12 cellular contexts compared by ENCODE assay signal in the genomic region with DNA sequence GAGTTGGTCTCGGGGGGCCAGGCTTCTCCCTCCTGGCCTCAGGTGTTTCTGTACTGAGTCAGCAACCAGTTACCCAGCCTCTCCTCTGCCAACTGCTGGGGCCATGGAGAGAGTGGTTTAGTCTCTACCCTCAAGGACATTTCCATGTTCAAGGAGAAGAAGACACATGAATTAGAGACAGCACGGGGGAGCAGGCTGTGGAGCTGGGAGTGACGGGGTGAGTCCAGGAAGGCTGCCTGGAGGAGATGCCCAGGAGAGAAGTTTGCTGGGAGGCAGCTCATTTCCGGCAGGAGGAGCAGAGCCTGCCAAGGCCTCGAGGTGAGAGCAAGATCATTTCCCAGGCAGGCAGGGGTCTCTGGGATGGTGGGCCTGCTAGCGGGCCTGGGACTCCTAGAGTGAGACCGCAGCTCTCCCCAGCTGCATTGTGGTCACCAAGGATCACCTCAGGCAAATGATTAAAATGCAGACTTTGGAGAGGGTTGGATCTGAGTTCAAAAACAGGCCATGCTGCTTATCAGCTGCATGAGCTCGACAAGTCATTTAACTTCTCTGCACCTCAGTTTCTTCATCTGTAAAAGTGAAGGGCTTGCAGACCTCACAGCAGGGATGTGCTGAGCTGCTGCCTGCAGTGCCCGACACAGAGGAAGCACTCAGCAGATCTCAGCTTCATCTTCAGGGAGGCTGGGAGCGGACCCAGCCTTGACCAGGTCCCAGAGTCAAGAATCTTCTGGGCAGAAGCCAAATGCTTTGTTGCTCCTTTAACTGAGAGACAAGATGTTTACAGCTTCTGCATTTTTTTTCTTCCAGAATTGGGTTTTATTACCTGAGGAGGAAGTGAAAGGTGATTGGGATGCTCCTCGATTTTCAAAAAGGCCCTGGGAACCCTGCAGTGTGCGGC. TPM values are rescaled to one million over a fixed set of nuclear protein-coding genes. Genes with fewer than 3 reads are reported as not detected.
A peak's percentile ranks its signal among the peaks of the same experiment; 100 is the strongest.
DNase-seq lines count a peak whose midpoint lies in the region; ATAC-seq and TF ChIP-seq lines count a peak whose summit lies in the region.
"Had no signal": no experiment of that assay in that cellular context is flagged by ENCODE, and none has a peak within 500 bp of the region (broad histone marks: within the 10 kb centered on the region; RNA-seq: fewer than 3 reads in every experiment).

No MANE protein-coding gene starts in this region.

- DNase-seq in activated T-cell treated with anti-CD3 and anti-CD28 coated beads, Interleukin-2, amount 50 U/mL, for 4 hours = no peak
- no peak for DNase-seq in activated T-cell treated with anti-CD3 and anti-CD28 coated beads, Interleukin-2, amount 50 U/mL, for 1 hour
- DNase-seq in activated naive CD8-positive, alpha-beta T cell treated with anti-CD3 and anti-CD28 coated beads, Interleukin-2, amount 10 ng/mL, durations not matched to agents 7 days and 5 days = no peak
- DNase-seq in mesenchymal stem cell (no peak), omental fat pad (ENCODE audit: low spot score) (no peak), SK-N-DZ (ENCODE audit: low spot score) (no peak), NCI-H1092 treated with DMSO at 0.1 percent for 48 hours (lab: John Stamatoyannopoulos, UW) (no peak)
- DNase-seq: H9; kidney glomerular epithelial cell; stimulated activated CD4-positive, alpha-beta T cell treated with anti-CD3 and anti-CD28 coated beads, Interleukin-12 subunit alpha, Interleukin-12 subunit beta, amount 100 ng/mL, for 4 hours; upper lobe of left lung had no signal

- 60% methylated on average over 12 of the region's 12 CpGs for WGBS in mesenchymal stem cell

- H2BK12ac ChIP-seq in mesenchymal stem cell (ENCODE audit: low read length in 2 of 2) = peak overlapping the region; percentile 44 to 89

- peak overlapping the region; percentile 78 for H2BK120ac ChIP-seq in mesenchymal stem cell (ENCODE audit: low read depth, low read length)

- no peak overlapping the region for H2AFZ ChIP-seq in mesenchymal stem cell (ENCODE audit: low read depth, low read length)

- H3K79me1 ChIP-seq in mesenchymal stem cell (replicated peaks; ENCODE audit: low read length, poor library complexity, severe bottlenecking) = no peaks in the 10 kb centered on the region

- POLR2A ChIA-PET in activated naive CD8-positive, alpha-beta T cell treated with anti-CD3 and anti-CD28 coated beads, Interleukin-2, amount 10 ng/mL, durations not matched to agents 7 days and 5 days (lab: Charles Lee) = no interaction called here

- peaks cover 63 to 66% of the 10 kb centered on the region in 2 experiments for H3K36me3 ChIP-seq in mesenchymal stem cell (ENCODE audit: control insufficient read depth in 1 of 2, insufficient read depth in 2 of 2, low read depth in 1 of 2, low read length in 2 of 2)
- H3K36me3 ChIP-seq: upper lobe of left lung had no signal

- no peaks in the 10 kb centered on the region for H3K27me3 ChIP-seq in mesenchymal stem cell (ENCODE audit: control insufficient read depth in 1 of 2, insufficient read depth in 1 of 2, low read length in 2 of 2)
- H3K27me3 ChIP-seq: upper lobe of left lung had no signal

- no peak for TF ChIP-seq CTCF in omental fat pad (IDR thresholded peaks at IDR 0.05)

- H3K9me3 Mint-ChIP-seq in activated T-cell treated with anti-CD3 and anti-CD28 coated beads, Interleukin-2, amount 50 U/mL, for 4 hours = no peaks in the 10 kb centered on the region
- H3K9me3 Mint-ChIP-seq in activated naive CD8-positive, alpha-beta T cell treated with anti-CD3 and anti-CD28 coated beads, Interleukin-2, amount 10 ng/mL, durations not matched to agents 7 days and 5 days = no peaks in the 10 kb centered on the region
- H3K9me3 Mint-ChIP-seq: H9 had no signal

- peak overlapping the region; percentile 24 for H3K27ac Mint-ChIP-seq in activated naive CD8-positive, alpha-beta T cell treated with anti-CD3 and anti-CD28 coated beads, Interleukin-2, amount 10 ng/mL, durations not matched to agents 7 days and 5 days

- peak overlapping the region; percentile 4 for H3K9ac ChIP-seq in mesenchymal stem cell (ENCODE audit: low read length)

- H3K4me3 ChIP-seq in mesenchymal stem cell (ENCODE audit: insufficient read depth in 1 of 2, low read depth in 1 of 2, low read length in 2 of 2) = no peak overlapping the region

- no peak overlapping the region for H2BK5ac ChIP-seq in mesenchymal stem cell (ENCODE audit: low read depth, low read length, poor library complexity, severe bottlenecking)

- H3K23ac ChIP-seq in mesenchymal stem cell (ENCODE audit: low read length in 2 of 2) = peak overlapping the region in 1 of 2 experiments; percentile 46

- peaks cover 4% of the 10 kb centered on the region for H3K27me3 Mint-ChIP-seq in activated T-cell treated with anti-CD3 and anti-CD28 coated beads, Interleukin-2, amount 50 U/mL, for 4 hours (ENCODE audit: low read depth)
- peaks cover 2% of the 10 kb centered on the region for H3K27me3 Mint-ChIP-seq in activated naive CD8-positive, alpha-beta T cell treated with anti-CD3 and anti-CD28 coated beads, Interleukin-2, amount 10 ng/mL, durations not matched to agents 7 days and 5 days

- H3K14ac ChIP-seq in mesenchymal stem cell (ENCODE audit: low read length in 2 of 2) = peak overlapping the region in 1 of 2 experiments; percentile 69

- H2BK15ac ChIP-seq in mesenchymal stem cell (ENCODE audit: low read depth, poor library complexity, severe bottlenecking) = peak overlapping the region; percentile 89

- H3K27ac ChIP-seq in mesenchymal stem cell (ENCODE audit: low read length, poor library complexity, severe bottlenecking) = peak overlapping the region; percentile 42

- H4K91ac ChIP-seq in mesenchymal stem cell (ENCODE audit: low read length) = peak overlapping the region; percentile 90

- no peak overlapping the region for H3K4me2 ChIP-seq in mesenchymal stem cell (ENCODE audit: low read length, poor library complexity, severe bottlenecking)

- no peak for ATAC-seq in activated T-cell treated with anti-CD3 and anti-CD28 coated beads, Interleukin-2, amount 50 U/mL, for 4 hours
- no peak for ATAC-seq in activated naive CD8-positive, alpha-beta T cell treated with anti-CD3 and anti-CD28 coated beads, Interleukin-2, amount 10 ng/mL, durations not matched to agents 7 days and 5 days (ENCODE audit: low read depth)
- no peak for ATAC-seq in omental fat pad (ENCODE audit: low FRiP score)
- ATAC-seq in GM18907 (IDR thresholded peaks at IDR 0.05; ENCODE audit: unreplicated experiment) = no peak

- H3K9me3 ChIP-seq in mesenchymal stem cell (ENCODE audit: control insufficient read depth, low read length) = no peaks in the 10 kb centered on the region
- H3K9me3 ChIP-seq: upper lobe of left lung had no signal

- H3K4me3 Mint-ChIP-seq in activated T-cell treated with anti-CD3 and anti-CD28 coated beads, Interleukin-2, amount 50 U/mL, for 4 hours = peak overlapping the region; percentile 72
- no peak overlapping the region for H3K4me3 Mint-ChIP-seq in activated naive CD8-positive, alpha-beta T cell treated with anti-CD3 and anti-CD28 coated beads, Interleukin-2, amount 10 ng/mL, durations not matched to agents 7 days and 5 days
- H3K4me3 Mint-ChIP-seq: H9 had no signal

- peaks cover 36% of the 10 kb centered on the region for H3K4me1 Mint-ChIP-seq in activated T-cell treated with anti-CD3 and anti-CD28 coated beads, Interleukin-2, amount 50 U/mL, for 4 hours (ENCODE audit: low read depth)
- H3K4me1 Mint-ChIP-seq in activated naive CD8-positive, alpha-beta T cell treated with anti-CD3 and anti-CD28 coated beads, Interleukin-2, amount 10 ng/mL, durations not matched to agents 7 days and 5 days = peaks cover 30% of the 10 kb centered on the region

- H3K4ac ChIP-seq in mesenchymal stem cell (ENCODE audit: low read depth in 1 of 2, low read length in 2 of 2) = peak overlapping the region; percentile 89 to 95

- H3K36me3 Mint-ChIP-seq in activated T-cell treated with anti-CD3 and anti-CD28 coated beads, Interleukin-2, amount 50 U/mL, for 4 hours (ENCODE audit: insufficient read depth) = peaks cover 3% of the 10 kb centered on the region
- H3K36me3 Mint-ChIP-seq in activated naive CD8-positive, alpha-beta T cell treated with anti-CD3 and anti-CD28 coated beads, Interleukin-2, amount 10 ng/mL, durations not matched to agents 7 days and 5 days = no peaks in the 10 kb centered on the region

- H4K8ac ChIP-seq in mesenchymal stem cell (ENCODE audit: low read length) = peak overlapping the region; percentile 90

- peak overlapping the region; percentile 94 for H2AK5ac ChIP-seq in mesenchymal stem cell (ENCODE audit: low read length, severe bottlenecking)

- H3K4me1 ChIP-seq in mesenchymal stem cell (ENCODE audit: control insufficient read depth, insufficient read depth, low read depth, low read length) = peaks cover 85% of the 10 kb centered on the region

- H3K18ac ChIP-seq in mesenchymal stem cell (ENCODE audit: low read depth in 1 of 2, low read length in 2 of 2) = peak overlapping the region; percentile 89 to 97

RNA-seq across cellular contexts. Expression of a gene that starts 35.2 kb away (rescaled TPM):
- 10 to 100 TPM; 29.8 to 46.1 (median 43.0) TPM for total RNA-seq in activated T-cell treated with anti-CD3 and anti-CD28 coated beads, Interleukin-2, amount 50 U/mL, for 4 hours
- 10 to 100 TPM in 1 of 2 experiments, 1 to 10 TPM in 1; 8.1 to 10.9 TPM for total RNA-seq in activated naive CD8-positive, alpha-beta T cell treated with anti-CD3 and anti-CD28 coated beads, Interleukin-2, amount 10 ng/mL, durations not matched to agents 7 days and 5 days
- polyA plus RNA-seq in mesenchymal stem cell (2013, experiment 1 of 2) = 99.8 TPM
- 97.5 TPM for polyA plus RNA-seq in mesenchymal stem cell (2013, experiment 2 of 2)
- total RNA-seq in omental fat pad = 10 to 100 TPM; 11.8 to 52.1 (median 29.0) TPM
- polyA plus RNA-seq in SK-N-DZ (2014; cell fraction: cytosol; rRNA removed) = not detected in 2 replicates
- polyA plus RNA-seq in SK-N-DZ (2014; cell fraction: nucleus; rRNA removed) = not detected in 2 replicates
